19 cellular contexts compared by ENCODE assay signal in genomic region chr10:78171633-78172032, GRCh38.
"Had no signal": no experiment of that assay in that cellular context is flagged by ENCODE, and none has a peak within 500 bp of the region (broad histone marks: within the 10 kb centered on the region; RNA-seq: fewer than 3 reads in every experiment).

No MANE protein-coding gene starts in this region.

- H3K4me3 Mint-ChIP-seq: activated CD4-positive, alpha-beta memory T cell treated with anti-CD3 and anti-CD28 coated beads for 36 hours; activated naive CD8-positive, alpha-beta T cell; effector memory CD8-positive, alpha-beta T cell; mesothelial cell of epicardium; stimulated activated memory B cell treated with anti-CD40 and anti-IgM and Interleukin-4, amounts not matched to agents 10 μg/mL and 1 μg/mL and 100 μg/mL, for 72 hours; type B pancreatic cell had no signal

- DNase-seq: activated CD4-positive, alpha-beta memory T cell treated with anti-CD3 and anti-CD28 coated beads for 36 hours; dermis blood vessel endothelial cell; effector memory CD8-positive, alpha-beta T cell; gastrocnemius medialis; head of caudate nucleus; islet precursor cell; left colon; lower lobe of right lung; occipital lobe; sigmoid colon; spleen; stimulated activated CD4-positive, alpha-beta T cell treated with anti-CD3 and anti-CD28 coated beads, Interleukin-4, amount 100 ng/mL, for 4 hours; T1000; testis had no signal

- H3K4me3 ChIP-seq: cardiac muscle cell, gastrocnemius medialis, lower lobe of right lung, sigmoid colon, spleen, testis had no signal

- H3K4me1 ChIP-seq: gastrocnemius medialis, lower lobe of right lung, sigmoid colon, spleen, testis had no signal

- H3K27ac Mint-ChIP-seq: activated CD4-positive, alpha-beta memory T cell treated with anti-CD3 and anti-CD28 coated beads for 36 hours; activated naive CD8-positive, alpha-beta T cell; effector memory CD8-positive, alpha-beta T cell; mesothelial cell of epicardium; stimulated activated memory B cell treated with anti-CD40 and anti-IgM and Interleukin-4, amounts not matched to agents 10 μg/mL and 1 μg/mL and 100 μg/mL, for 72 hours; type B pancreatic cell had no signal

- H3K27ac ChIP-seq: cardiac muscle cell, gastrocnemius medialis, lower lobe of right lung, sigmoid colon, spleen, testis had no signal

- H3K36me3 Mint-ChIP-seq: activated CD4-positive, alpha-beta memory T cell treated with anti-CD3 and anti-CD28 coated beads for 36 hours; activated naive CD8-positive, alpha-beta T cell; mesothelial cell of epicardium; stimulated activated memory B cell treated with anti-CD40 and anti-IgM and Interleukin-4, amounts not matched to agents 10 μg/mL and 1 μg/mL and 100 μg/mL, for 72 hours had no signal

- H3K9me3 Mint-ChIP-seq: activated CD4-positive, alpha-beta memory T cell treated with anti-CD3 and anti-CD28 coated beads for 36 hours; effector memory CD8-positive, alpha-beta T cell; mesothelial cell of epicardium; stimulated activated memory B cell treated with anti-CD40 and anti-IgM and Interleukin-4, amounts not matched to agents 10 μg/mL and 1 μg/mL and 100 μg/mL, for 72 hours; type B pancreatic cell had no signal

- H3K4me1 Mint-ChIP-seq: stimulated activated memory B cell treated with anti-CD40 and anti-IgM and Interleukin-4, amounts not matched to agents 10 μg/mL and 1 μg/mL and 100 μg/mL, for 72 hours had no signal

- ATAC-seq: effector memory CD8-positive, alpha-beta T cell; gastrocnemius medialis; left colon; lower lobe of right lung; stimulated activated memory B cell treated with anti-CD40 and anti-IgM and Interleukin-4, amounts not matched to agents 10 μg/mL and 1 μg/mL and 100 μg/mL, for 72 hours had no signal

- H3K9me3 ChIP-seq: gastrocnemius medialis, lower lobe of right lung, sigmoid colon, spleen, testis had no signal

- H3K27me3 Mint-ChIP-seq: activated naive CD8-positive, alpha-beta T cell had no signal

- H3K36me3 ChIP-seq: cardiac muscle cell, gastrocnemius medialis, lower lobe of right lung, sigmoid colon, spleen had no signal

- H3K27me3 ChIP-seq: gastrocnemius medialis, sigmoid colon, spleen, testis had no signal
